In genomic region chr2:54560146-54560881, GRCh38 we compare ENCODE assay signal across 8 cellular contexts.
A peak's percentile ranks its signal among the peaks of the same experiment; 100 is the strongest.
DNase-seq lines count a peak whose midpoint lies in the region; ATAC-seq lines count a peak whose summit lies in the region.

No MANE protein-coding gene starts in this region.

- intact Hi-C loops in left ventricle myocardium superior (cut with micrococcal nuclease) (no loop called here), sciatic nerve (cut with DNase I) (no loop called here)

- H3K36me3 Mint-ChIP-seq in activated naive CD8-positive, alpha-beta T cell treated with anti-CD3 and anti-CD28 coated beads for 36 hours = peaks cover 21% of the 10 kb centered on the region

- peak overlapping the region; percentile 90 for H3K4me3 Mint-ChIP-seq in activated naive CD8-positive, alpha-beta T cell treated with anti-CD3 and anti-CD28 coated beads for 36 hours

- H3K27ac Mint-ChIP-seq in activated naive CD8-positive, alpha-beta T cell treated with anti-CD3 and anti-CD28 coated beads for 36 hours = peak overlapping the region; percentile 95

- H3K4me1 Mint-ChIP-seq in activated naive CD8-positive, alpha-beta T cell treated with anti-CD3 and anti-CD28 coated beads for 36 hours = peaks cover 53% of the 10 kb centered on the region

- ATAC-seq in HG02588 (IDR thresholded peaks at IDR 0.05; ENCODE audit: unreplicated experiment) (peak; percentile 36), left ventricle myocardium superior (peak; percentile 39), sciatic nerve (peak; percentile 72)

- H3K27me3 Mint-ChIP-seq in activated naive CD8-positive, alpha-beta T cell treated with anti-CD3 and anti-CD28 coated beads for 36 hours = no peaks in the 10 kb centered on the region

- DNase-seq in stimulated activated CD4-positive, alpha-beta T cell treated with anti-CD3 and anti-CD28 coated beads, Interleukin-15, amount 100 ng/mL, for 24 hours = peak; percentile 44
- DNase-seq in stimulated activated CD4-positive, alpha-beta T cell treated with anti-CD3 and anti-CD28 coated beads, Interleukin-4, amount 100 ng/mL, for 1 hour = no peak
- peak; percentile 92 for DNase-seq in MV-4-11 (lab: John Stamatoyannopoulos, UW)
- peak; percentile 39 for DNase-seq in activated naive CD8-positive, alpha-beta T cell treated with anti-CD3 and anti-CD28 coated beads for 36 hours
- DNase-seq in left ventricle myocardium superior = peak; percentile 53
- no peak for DNase-seq in sciatic nerve (ENCODE audit: low spot score)
- DNase-seq in DMS153 (lab: John Stamatoyannopoulos, UW) = no peak

- H3K9me3 Mint-ChIP-seq in activated naive CD8-positive, alpha-beta T cell treated with anti-CD3 and anti-CD28 coated beads for 36 hours = no peaks in the 10 kb centered on the region

Comparison
In these comparisons a context has a peak if more than half of its experiments do, and no peak if none do; other contexts are left out.
1. DNase-seq: peak in stimulated activated CD4-positive, alpha-beta T cell treated with anti-CD3 and anti-CD28 coated beads, Interleukin-15, amount 100 ng/mL, for 24 hours (single experiment), MV-4-11 (single experiment), activated naive CD8-positive, alpha-beta T cell treated with anti-CD3 and anti-CD28 coated beads for 36 hours (single experiment) and left ventricle myocardium superior (single experiment); none in stimulated activated CD4-positive, alpha-beta T cell treated with anti-CD3 and anti-CD28 coated beads, Interleukin-4, amount 100 ng/mL, for 1 hour (single experiment), sciatic nerve (single experiment) and DMS153 (single experiment).
2. Peak in every context shown above with its lines, with median percentiles within 50 percentile points of each other: ATAC-seq.